In genomic region chr7:138553805-138554204, GRCh38 we compare ENCODE assay signal across 7 cellular contexts.
"Had no signal": no experiment of that assay in that cellular context is flagged by ENCODE, and none has a peak within 500 bp of the region (broad histone marks: within the 10 kb centered on the region; RNA-seq: fewer than 3 reads in every experiment).

No MANE protein-coding gene starts in this region.

- H3K27ac ChIP-seq: GM23248 had no signal

- H3K27ac Mint-ChIP-seq: H9, IgD-negative memory B cell had no signal

- H3K9ac ChIP-seq: GM23248 had no signal

- H3K27me3 Mint-ChIP-seq: IgD-negative memory B cell had no signal

- H3K4me3 ChIP-seq: GM23248 had no signal

- H3K4me3 Mint-ChIP-seq: H9 had no signal

- H2AFZ ChIP-seq: GM23248 had no signal

- DNase-seq: GM23248, GOT3, H9, HCEC 1CT had no signal

- FAIRE-seq: H54, HTR-8/SVneo had no signal
